Comparison of ENCODE assay signal across 24 cellular contexts in the genomic region with DNA sequence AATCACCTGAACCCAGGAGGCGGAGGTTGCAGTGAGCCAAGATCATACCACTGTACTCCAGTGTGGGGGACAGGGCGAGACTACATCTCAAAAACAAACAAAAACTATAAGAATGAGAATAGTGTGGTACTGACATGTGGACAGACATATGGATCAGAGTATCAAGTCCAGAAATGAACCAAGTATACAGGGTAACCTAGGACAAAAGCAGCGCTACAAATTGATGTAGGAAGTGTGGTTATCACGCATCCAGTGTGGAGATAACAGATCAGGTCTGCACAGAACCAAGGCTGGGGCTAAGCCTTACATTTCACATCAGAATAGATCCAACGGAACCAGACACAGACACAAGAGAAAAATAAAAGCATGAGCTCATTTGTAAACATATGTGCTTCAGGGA. TPM values are rescaled to one million over a fixed set of nuclear protein-coding genes. Genes with fewer than 3 reads are reported as not detected.
DNase-seq lines count a peak whose midpoint lies in the region; ATAC-seq, FAIRE-seq and TF ChIP-seq lines count a peak whose summit lies in the region.
"Had no signal": no experiment of that assay in that cellular context is flagged by ENCODE, and none has a peak within 500 bp of the region (broad histone marks: within the 10 kb centered on the region; RNA-seq: fewer than 3 reads in every experiment).

No MANE protein-coding gene starts in this region.

- POLR2A ChIA-PET in K562 (lab: Yijun Ruan, JAX), result interaction anchor here (0.6 to 0.7 kb wide), 2 partner anchors 41 to 43 kb away, joined by 3 read pairs; a partner anchor contains a TSS

- no peaks in the 10 kb centered on the region for H3K27me3 ChIP-seq in K562 (ENCODE audit: control insufficient read depth in 2 of 2, insufficient read depth in 2 of 2, low read length in 2 of 2)
- H3K27me3 ChIP-seq: BLaER1 had no signal

- H3K4me2 ChIP-seq in K562 (ENCODE audit: insufficient read depth, low read length), result no peak overlapping the region
- H3K4me2 ChIP-seq: BLaER1 had no signal

- in situ Hi-C loops in K562 (cut with MboI), result no loop called here

- H3K36me3 ChIP-seq in K562 (ENCODE audit: control insufficient read depth, insufficient read depth, low read length), result peaks cover 60% of the 10 kb centered on the region; the same call in 2 of the 3 replicates

- no peak overlapping the region for H3K27ac ChIP-seq in K562 (ENCODE audit: extremely low read depth, low read depth, low read length)
- H3K27ac ChIP-seq: BLaER1, HL-60 had no signal

- no peaks in the 10 kb centered on the region for H3K9me3 Mint-ChIP-seq in activated naive CD4-positive, alpha-beta T cell treated with anti-CD3 and anti-CD28 coated beads for 36 hours
- no peaks in the 10 kb centered on the region for H3K9me3 Mint-ChIP-seq in stimulated activated naive CD8-positive, alpha-beta T cell treated with anti-CD3 and anti-CD28 coated beads, Interleukin-15, Interleukin-2, amounts not matched to agents 100 ng/mL and 50 ng/mL, for 24 hours
- no peaks in the 10 kb centered on the region for H3K9me3 Mint-ChIP-seq in stimulated activated naive CD8-positive, alpha-beta T cell treated with anti-CD3 and anti-CD28 coated beads, Interleukin-15, amount 100 ng/mL, for 72 hours
- H3K9me3 Mint-ChIP-seq in stimulated activated effector memory CD8-positive, alpha-beta T cell treated with anti-CD3 and anti-CD28 coated beads, Interleukin-12 subunit alpha, Interleukin-12 subunit beta, amount 100 ng/mL, for 72 hours, result no peaks in the 10 kb centered on the region
- H3K9me3 Mint-ChIP-seq: CD4-positive, alpha-beta memory T cell had no signal

- intact Hi-C loops in activated naive CD4-positive, alpha-beta T cell treated with anti-CD3 and anti-CD28 coated beads for 36 hours (cut with micrococcal nuclease), result no loop called here
- intact Hi-C loops in K562 (cut with micrococcal nuclease), result no loop called here

- no peak for TF ChIP-seq EP300 in K562 (IDR thresholded peaks at IDR 0.05; ENCODE audit: low read length)

- peaks cover 19% of the 10 kb centered on the region for H3K36me3 Mint-ChIP-seq in activated naive CD4-positive, alpha-beta T cell treated with anti-CD3 and anti-CD28 coated beads for 36 hours (ENCODE audit: low read depth)
- H3K36me3 Mint-ChIP-seq in stimulated activated naive CD8-positive, alpha-beta T cell treated with anti-CD3 and anti-CD28 coated beads, Interleukin-15, Interleukin-2, amounts not matched to agents 100 ng/mL and 50 ng/mL, for 24 hours (ENCODE audit: low read depth), result peaks cover 52% of the 10 kb centered on the region
- H3K36me3 Mint-ChIP-seq in stimulated activated effector memory CD8-positive, alpha-beta T cell treated with anti-CD3 and anti-CD28 coated beads, Interleukin-12 subunit alpha, Interleukin-12 subunit beta, amount 100 ng/mL, for 72 hours, result peaks cover 80% of the 10 kb centered on the region

- CTCF ChIA-PET in activated naive CD4-positive, alpha-beta T cell treated with anti-CD3 and anti-CD28 coated beads for 36 hours (lab: Charles Lee), result no interaction called here
- CTCF ChIA-PET in K562 (lab: Yijun Ruan, JAX; ENCODE audit: low intra/inter-chr PET ratio), result no interaction called here

- no peak for ATAC-seq in stimulated activated naive CD8-positive, alpha-beta T cell treated with anti-CD3 and anti-CD28 coated beads, Interleukin-15, amount 100 ng/mL, for 72 hours
- no peak for ATAC-seq in K562
- ATAC-seq in stimulated activated effector memory CD8-positive, alpha-beta T cell treated with anti-CD3 and anti-CD28 coated beads, Interleukin-12 subunit alpha, Interleukin-12 subunit beta, amount 100 ng/mL, for 72 hours, result no peak
- ATAC-seq in GM19395 (IDR thresholded peaks at IDR 0.05; ENCODE audit: unreplicated experiment), result no peak
- ATAC-seq: HCT116 had no signal

- FAIRE-seq in K562 (lab: Jason Lieb, UNC), result no peak
- FAIRE-seq: G401.6, GM12892, GM18507 had no signal

- TF ChIP-seq CTCF in K562 (IDR thresholded peaks at IDR 0.05 in 2 of 3, conservative IDR thresholded peaks at IDR 0.05 in 1 of 3; ENCODE audit: insufficient read depth in 2 of 3, low read depth in 1 of 3, low read length in 3 of 3), result no peak

- H3K27me3 Mint-ChIP-seq in activated naive CD4-positive, alpha-beta T cell treated with anti-CD3 and anti-CD28 coated beads for 36 hours (ENCODE audit: low read depth), result no peaks in the 10 kb centered on the region
- no peaks in the 10 kb centered on the region for H3K27me3 Mint-ChIP-seq in stimulated activated naive CD8-positive, alpha-beta T cell treated with anti-CD3 and anti-CD28 coated beads, Interleukin-15, Interleukin-2, amounts not matched to agents 100 ng/mL and 50 ng/mL, for 24 hours
- no peaks in the 10 kb centered on the region for H3K27me3 Mint-ChIP-seq in stimulated activated naive CD8-positive, alpha-beta T cell treated with anti-CD3 and anti-CD28 coated beads, Interleukin-15, amount 100 ng/mL, for 72 hours
- H3K27me3 Mint-ChIP-seq: CD4-positive, alpha-beta memory T cell had no signal

- no peak for TF ChIP-seq POLR2A in K562 (conservative IDR thresholded peaks at IDR 0.05)

- no peak overlapping the region for H3K4me3 ChIP-seq in K562
- H3K4me3 ChIP-seq: BLaER1 had no signal

- no peak for TF ChIP-seq RAD21 in K562 (CRISPR knock-in tag; conservative IDR thresholded peaks at IDR 0.05 in 1 of 2, IDR thresholded peaks at IDR 0.05 in 1 of 2)

- WGBS in K562 (ENCODE audit: insufficient coverage, low coverage, missing lambda C conversion rate), result 74% methylated on average over 5 of the region's 5 CpGs

- H3K4me1 Mint-ChIP-seq in activated naive CD4-positive, alpha-beta T cell treated with anti-CD3 and anti-CD28 coated beads for 36 hours (ENCODE audit: low read depth), result peaks cover 18% of the 10 kb centered on the region
- peaks cover 46% of the 10 kb centered on the region for H3K4me1 Mint-ChIP-seq in stimulated activated naive CD8-positive, alpha-beta T cell treated with anti-CD3 and anti-CD28 coated beads, Interleukin-15, Interleukin-2, amounts not matched to agents 100 ng/mL and 50 ng/mL, for 24 hours (ENCODE audit: low read depth)
- peaks cover 57% of the 10 kb centered on the region for H3K4me1 Mint-ChIP-seq in stimulated activated naive CD8-positive, alpha-beta T cell treated with anti-CD3 and anti-CD28 coated beads, Interleukin-15, amount 100 ng/mL, for 72 hours
- H3K4me1 Mint-ChIP-seq in stimulated activated effector memory CD8-positive, alpha-beta T cell treated with anti-CD3 and anti-CD28 coated beads, Interleukin-12 subunit alpha, Interleukin-12 subunit beta, amount 100 ng/mL, for 72 hours, result peaks cover 4% of the 10 kb centered on the region

- H3K9ac ChIP-seq in K562 (ENCODE audit: insufficient read depth in 1 of 2, low read depth in 2 of 2, low read length in 2 of 2), result no peak overlapping the region
- H3K9ac ChIP-seq: BLaER1 had no signal

- H3K27ac Mint-ChIP-seq in activated naive CD4-positive, alpha-beta T cell treated with anti-CD3 and anti-CD28 coated beads for 36 hours, result peak overlapping the region; percentile 46
- peak overlapping the region; percentile 5 for H3K27ac Mint-ChIP-seq in stimulated activated naive CD8-positive, alpha-beta T cell treated with anti-CD3 and anti-CD28 coated beads, Interleukin-15, Interleukin-2, amounts not matched to agents 100 ng/mL and 50 ng/mL, for 24 hours
- H3K27ac Mint-ChIP-seq in stimulated activated naive CD8-positive, alpha-beta T cell treated with anti-CD3 and anti-CD28 coated beads, Interleukin-15, amount 100 ng/mL, for 72 hours, result peak overlapping the region in 1 of 2 donors; percentile 88
- peak overlapping the region; percentile 78 for H3K27ac Mint-ChIP-seq in stimulated activated effector memory CD8-positive, alpha-beta T cell treated with anti-CD3 and anti-CD28 coated beads, Interleukin-12 subunit alpha, Interleukin-12 subunit beta, amount 100 ng/mL, for 72 hours
- H3K27ac Mint-ChIP-seq: CD14-positive monocyte had no signal

- H3K4me1 ChIP-seq in K562 (replicated peaks in 1 of 2; ENCODE audit: control insufficient read depth in 2 of 2, insufficient read depth in 2 of 2, low read length in 2 of 2), result peaks cover 0 to 14% of the 10 kb centered on the region in 2 experiments; a peak in 1 of 5 replicates

- no TSS peak for BruUV-seq in K562 (replicated peaks; lab: Mats Ljungman, UMichigan)

- peaks cover 4% of the 10 kb centered on the region for H4K20me1 ChIP-seq in K562 (replicated peaks; ENCODE audit: control insufficient read depth, insufficient read depth, low read length)

- H2AFZ ChIP-seq in K562 (ENCODE audit: low read depth, low read length), result no peak overlapping the region

- H3K9me1 ChIP-seq in K562 (ENCODE audit: control insufficient read depth, insufficient read depth, low read length), result no peaks in the 10 kb centered on the region

- no peak overlapping the region for H3K4me3 Mint-ChIP-seq in activated naive CD4-positive, alpha-beta T cell treated with anti-CD3 and anti-CD28 coated beads for 36 hours
- no peak overlapping the region for H3K4me3 Mint-ChIP-seq in stimulated activated naive CD8-positive, alpha-beta T cell treated with anti-CD3 and anti-CD28 coated beads, Interleukin-15, Interleukin-2, amounts not matched to agents 100 ng/mL and 50 ng/mL, for 24 hours
- H3K4me3 Mint-ChIP-seq in stimulated activated naive CD8-positive, alpha-beta T cell treated with anti-CD3 and anti-CD28 coated beads, Interleukin-15, amount 100 ng/mL, for 72 hours, result no peak overlapping the region
- H3K4me3 Mint-ChIP-seq in stimulated activated effector memory CD8-positive, alpha-beta T cell treated with anti-CD3 and anti-CD28 coated beads, Interleukin-12 subunit alpha, Interleukin-12 subunit beta, amount 100 ng/mL, for 72 hours, result no peak overlapping the region
- H3K4me3 Mint-ChIP-seq: CD14-positive monocyte; CD4-positive, alpha-beta memory T cell had no signal

- DNase-seq in activated naive CD4-positive, alpha-beta T cell treated with anti-CD3 and anti-CD28 coated beads for 36 hours, result no peak
- no peak for DNase-seq in activated naive CD4-positive, alpha-beta T cell treated with Interleukin-2 at 50 U/mL for 16 hours
- DNase-seq in stimulated activated naive CD8-positive, alpha-beta T cell treated with anti-CD3 and anti-CD28 coated beads, Interleukin-15, amount 100 ng/mL, for 72 hours, result no peak
- DNase-seq in K562 (ENCODE audit: extremely low read depth in 1 of 4, low spot score in 3 of 4) (no peak), anterior cingulate cortex (lab: John Stamatoyannopoulos, UW) (no peak)
- no peak for DNase-seq in stimulated activated effector memory CD8-positive, alpha-beta T cell treated with anti-CD3 and anti-CD28 coated beads, Interleukin-12 subunit alpha, Interleukin-12 subunit beta, amount 100 ng/mL, for 72 hours (ENCODE audit: low spot score in 2 of 2)
- DNase-seq: 8988T; Calu3; CD4-positive, alpha-beta memory T cell; DND-41; EL; GOT3; H7; IMR-90; KBM-7 had no signal

- no peaks in the 10 kb centered on the region for H3K9me3 ChIP-seq in K562 (replicated peaks; ENCODE audit: control insufficient read depth, insufficient read depth, low read depth, low read length)
- H3K9me3 ChIP-seq: BLaER1 had no signal

- H3K79me2 ChIP-seq in K562 (ENCODE audit: control insufficient read depth, insufficient read depth, low read length), result no peaks in the 10 kb centered on the region

RNA-seq across cellular contexts. Expression of a gene that starts 23.0 kb away (rescaled TPM):
- total RNA-seq in activated naive CD4-positive, alpha-beta T cell treated with anti-CD3 and anti-CD28 coated beads for 36 hours, result 10 to 100 TPM; 17.2 to 23.4 TPM
- total RNA-seq in K562 (2011; cell fraction: chromatin; rRNA removed; ENCODE audit: low replicate concordance), result 15.0 and 27.5 TPM in 2 replicates
- total RNA-seq in K562 (2011; cell fraction: nucleolus; rRNA removed), result 20.7 and 23.5 TPM in 2 replicates
- total RNA-seq in K562 (2011; cell fraction: nucleoplasm; rRNA removed), result 12.6 and 13.9 TPM in 2 replicates
- total RNA-seq in K562 (2014; rRNA removed) (9.3 and 13.9 TPM in 2 replicates), K562 (2014; rRNA removed; fragmentation: Illumina TruSeq; extraction: Trizol) (7.4 and 9.4 TPM in 2 replicates), K562 (2015; rRNA removed; fragmentation: Illumina TruSeq; extraction: Trizol) (9.6 and 10.1 TPM in 2 replicates), K562 (2021) (20.5 and 22.6 TPM in 2 replicates)
- polyA plus RNA-seq in K562 (2011; rRNA removed) (6.5 and 11.0 TPM in 2 replicates), K562 (2014; fragmentation: Illumina TruSeq; extraction: Trizol) (5.9 and 7.2 TPM in 2 replicates), K562 (2014; fragmentation: Nextera tagmentation; extraction: Ambion mirVana) (10 to 100 TPM; 13.7 to 15.3 TPM), K562 (2014; rRNA removed) (8.5 TPM in 2 replicates)
- polyA plus RNA-seq in K562 (2011; cell fraction: cytosol; rRNA removed), result 7.6 and 13.1 TPM in 2 replicates
- polyA plus RNA-seq in K562 (2011; cell fraction: nucleus; rRNA removed), result 17.5 and 20.0 TPM in 2 replicates
- 23.2 and 31.2 TPM in 2 replicates for polyA plus RNA-seq in K562 (2012)
- 2.5 and 4.1 TPM in 2 replicates for polyA minus RNA-seq in K562 (2011; rRNA and poly(A)+ RNA removed)
- polyA minus RNA-seq in K562 (2011; cell fraction: cytosol; rRNA and poly(A)+ RNA removed), result 4.9 and 6.0 TPM in 2 replicates
- 10.5 and 13.0 TPM in 2 replicates for polyA minus RNA-seq in K562 (2011; cell fraction: nucleus; rRNA and poly(A)+ RNA removed)

RNA-seq across cellular contexts. Expression of a gene that starts 43.4 kb away (rescaled TPM):
- total RNA-seq in activated naive CD4-positive, alpha-beta T cell treated with anti-CD3 and anti-CD28 coated beads for 36 hours, result 10 to 100 TPM; 26.4 to 26.7 TPM
- 50.3 and 100 TPM in 2 replicates for total RNA-seq in K562 (2011; cell fraction: chromatin; rRNA removed; ENCODE audit: low replicate concordance)
- total RNA-seq in K562 (2011; cell fraction: nucleolus; rRNA removed), result 55.0 and 64.4 TPM in 2 replicates
- 34.9 and 39.5 TPM in 2 replicates for total RNA-seq in K562 (2011; cell fraction: nucleoplasm; rRNA removed)
- 18.9 and 20.7 TPM in 2 replicates for total RNA-seq in K562 (2014; rRNA removed)
- total RNA-seq in K562 (2014; rRNA removed; fragmentation: Illumina TruSeq; extraction: Trizol), result 6.7 and 8.1 TPM in 2 replicates
- 10.1 and 10.4 TPM in 2 replicates for total RNA-seq in K562 (2015; rRNA removed; fragmentation: Illumina TruSeq; extraction: Trizol)
- total RNA-seq in K562 (2021), result 28.6 and 33.3 TPM in 2 replicates
- polyA plus RNA-seq in K562 (2011; rRNA removed), result 11.9 and 13.4 TPM in 2 replicates
- polyA plus RNA-seq in K562 (2011; cell fraction: cytosol; rRNA removed), result 10.3 and 21.0 TPM in 2 replicates
- 24.4 and 48.8 TPM in 2 replicates for polyA plus RNA-seq in K562 (2011; cell fraction: nucleus; rRNA removed)
- polyA plus RNA-seq in K562 (2012), result 14.2 and 18.2 TPM in 2 replicates
- 10.9 and 19.1 TPM in 2 replicates for polyA plus RNA-seq in K562 (2014; fragmentation: Illumina TruSeq; extraction: Trizol)
- polyA plus RNA-seq in K562 (2014; fragmentation: Nextera tagmentation; extraction: Ambion mirVana), result under 1 TPM; 0.18 to 0.70 TPM
- 14.0 and 16.0 TPM in 2 replicates for polyA plus RNA-seq in K562 (2014; rRNA removed)
- polyA minus RNA-seq in K562 (2011; rRNA and poly(A)+ RNA removed), result 12.2 and 15.8 TPM in 2 replicates
- polyA minus RNA-seq in K562 (2011; cell fraction: cytosol; rRNA and poly(A)+ RNA removed), result 13.6 and 17.8 TPM in 2 replicates
- 14.0 and 20.2 TPM in 2 replicates for polyA minus RNA-seq in K562 (2011; cell fraction: nucleus; rRNA and poly(A)+ RNA removed)

RNA-seq across cellular contexts. Expression of a gene that starts 51.9 kb away (rescaled TPM):
- 10 to 100 TPM; 61.8 to 62.5 TPM for total RNA-seq in activated naive CD4-positive, alpha-beta T cell treated with anti-CD3 and anti-CD28 coated beads for 36 hours
- total RNA-seq in K562 (2011; cell fraction: chromatin; rRNA removed; ENCODE audit: low replicate concordance), result 39.2 and 55.8 TPM in 2 replicates
- 28.3 and 28.9 TPM in 2 replicates for total RNA-seq in K562 (2011; cell fraction: nucleolus; rRNA removed)
- 49.8 and 99.0 TPM in 2 replicates for total RNA-seq in K562 (2011; cell fraction: nucleoplasm; rRNA removed)
- total RNA-seq in K562 (2014; rRNA removed) (21.3 and 24.9 TPM in 2 replicates), K562 (2014; rRNA removed; fragmentation: Illumina TruSeq; extraction: Trizol) (26.7 and 32.7 TPM in 2 replicates), K562 (2015; rRNA removed; fragmentation: Illumina TruSeq; extraction: Trizol) (16.0 and 16.2 TPM in 2 replicates), K562 (2021) (73.1 and 77.4 TPM in 2 replicates)
- polyA plus RNA-seq in K562 (2011; rRNA removed) (37.0 and 42.6 TPM in 2 replicates), K562 (2014; fragmentation: Illumina TruSeq; extraction: Trizol) (79.9 and 81.5 TPM in 2 replicates), K562 (2014; fragmentation: Nextera tagmentation; extraction: Ambion mirVana) (10 to 100 TPM; 30.4 to 36.7 TPM), K562 (2014; rRNA removed) (45.5 TPM in 2 replicates)
- polyA plus RNA-seq in K562 (2011; cell fraction: cytosol; rRNA removed), result 17.6 and 25.2 TPM in 2 replicates
- 16.4 and 19.9 TPM in 2 replicates for polyA plus RNA-seq in K562 (2011; cell fraction: nucleus; rRNA removed)
- 57.7 and 110 TPM in 2 replicates for polyA plus RNA-seq in K562 (2012)
- polyA minus RNA-seq in K562 (2011; rRNA and poly(A)+ RNA removed), result 21.9 and 25.6 TPM in 2 replicates
- 23.5 and 24.3 TPM in 2 replicates for polyA minus RNA-seq in K562 (2011; cell fraction: cytosol; rRNA and poly(A)+ RNA removed)
- 8.3 and 11.6 TPM in 2 replicates for polyA minus RNA-seq in K562 (2011; cell fraction: nucleus; rRNA and poly(A)+ RNA removed)
